Comparison of ENCODE assay signal across 17 cellular contexts in genomic region chr1:38221006-38221649, GRCh38.
DNase-seq lines count a peak whose midpoint lies in the region; ATAC-seq, FAIRE-seq and TF ChIP-seq lines count a peak whose summit lies in the region.
"Had no signal": no experiment of that assay in that cellular context is flagged by ENCODE, and none has a peak within 500 bp of the region (broad histone marks: within the 10 kb centered on the region; RNA-seq: fewer than 3 reads in every experiment).

No MANE protein-coding gene starts in this region.

- DNase-seq in BJ (ENCODE audit: low read depth) (peak; percentile 81), M059J (ENCODE audit: low read depth) (peak; percentile 21), epithelial cell of esophagus (ENCODE audit: low read depth) (peak; percentile 25), osteoblast (ENCODE audit: insufficient read length, low spot score, missing footprints) (no peak), frontal cortex (ENCODE audit: low spot score in 2 of 2) (no peak), NCI-H526 (lab: John Stamatoyannopoulos, UW) (no peak)
- no peak for DNase-seq in effector memory CD8-positive, alpha-beta T cell
- DNase-seq: activated CD8-positive, alpha-beta memory T cell treated with anti-CD3 and anti-CD28 coated beads, Interleukin-2, amount 10 ng/mL, durations not matched to agents 7 days and 5 days; activated naive CD4-positive, alpha-beta T cell treated with Interleukin-2 at 50 U/mL for 16 hours; MM.1S; posterior cingulate gyrus; upper lobe of left lung had no signal

- H4K20me1 ChIP-seq in osteoblast (ENCODE audit: insufficient read depth, low read length): no peaks in the 10 kb centered on the region
- H4K20me1 ChIP-seq: BLaER1 treated with 17β-estradiol and CSF1 and Interleukin-3, amounts not matched to agents 10 nM and 100 nM had no signal

- no peaks in the 10 kb centered on the region for H3K4me1 Mint-ChIP-seq in effector memory CD8-positive, alpha-beta T cell (ENCODE audit: low read depth in 2 of 2)
- H3K4me1 Mint-ChIP-seq: activated CD8-positive, alpha-beta memory T cell treated with anti-CD3 and anti-CD28 coated beads, Interleukin-2, amount 10 ng/mL, durations not matched to agents 7 days and 5 days had no signal

- H3K4me3 ChIP-seq in BJ (ENCODE audit: low read depth, low read length) (no peak overlapping the region), epithelial cell of esophagus (ENCODE audit: low read length) (no peak overlapping the region), osteoblast (ENCODE audit: insufficient read depth, low read length) (no peak overlapping the region)
- H3K4me3 ChIP-seq: BLaER1 treated with 17β-estradiol and CSF1 and Interleukin-3, amounts not matched to agents 10 nM and 100 nM; esophagus muscularis mucosa; upper lobe of left lung had no signal

- H3K9me3 Mint-ChIP-seq in effector memory CD8-positive, alpha-beta T cell: no peaks in the 10 kb centered on the region

- no peak for ATAC-seq in effector memory CD8-positive, alpha-beta T cell (replicated peaks)
- ATAC-seq in HG03354 (IDR thresholded peaks at IDR 0.05; ENCODE audit: poor library complexity, severe bottlenecking, unreplicated experiment): no peak
- ATAC-seq: activated CD8-positive, alpha-beta memory T cell treated with anti-CD3 and anti-CD28 coated beads, Interleukin-2, amount 10 ng/mL, durations not matched to agents 7 days and 5 days; WTC11 had no signal

- POLR2A ChIA-PET in BJ (lab: Charles Lee): interaction anchor here (0.5 kb wide), 1 partner anchor 119 kb away, joined by 3 read pairs; no protein-coding TSS in a partner anchor

- peak overlapping the region; percentile 60 for H3K4me2 ChIP-seq in osteoblast (ENCODE audit: insufficient read depth, low read length)

- H3K79me2 ChIP-seq in osteoblast (ENCODE audit: insufficient read depth, low read length): no peaks in the 10 kb centered on the region

- FAIRE-seq in frontal cortex (lab: Jason Lieb, UNC): no peak
- FAIRE-seq: H1 had no signal

- no peaks in the 10 kb centered on the region; the same call in 1 of the 2 replicates for H3K27me3 ChIP-seq in BJ (ENCODE audit: control insufficient read depth, insufficient read depth, low read length)
- no peaks in the 10 kb centered on the region for H3K27me3 ChIP-seq in osteoblast (ENCODE audit: insufficient read depth, low read length)
- H3K27me3 ChIP-seq: BLaER1 treated with 17β-estradiol and CSF1 and Interleukin-3, amounts not matched to agents 10 nM and 100 nM; upper lobe of left lung had no signal

- CTCF ChIA-PET in BJ (lab: Yijun Ruan, JAX): no interaction called here

- no peak overlapping the region for H3K27ac Mint-ChIP-seq in effector memory CD8-positive, alpha-beta T cell
- H3K27ac Mint-ChIP-seq: activated CD8-positive, alpha-beta memory T cell treated with anti-CD3 and anti-CD28 coated beads, Interleukin-2, amount 10 ng/mL, durations not matched to agents 7 days and 5 days; WTC11 had no signal

- H3K4me3 Mint-ChIP-seq in effector memory CD8-positive, alpha-beta T cell: no peak overlapping the region
- H3K4me3 Mint-ChIP-seq: activated CD8-positive, alpha-beta memory T cell treated with anti-CD3 and anti-CD28 coated beads, Interleukin-2, amount 10 ng/mL, durations not matched to agents 7 days and 5 days had no signal

- no peak overlapping the region for H3K27ac ChIP-seq in osteoblast (ENCODE audit: low read depth, low read length)
- H3K27ac ChIP-seq: BLaER1 treated with 17β-estradiol and CSF1 and Interleukin-3, amounts not matched to agents 10 nM and 100 nM; esophagus muscularis mucosa; upper lobe of left lung had no signal

- TF ChIP-seq CTCF in BJ (IDR thresholded peaks at IDR 0.05; ENCODE audit: insufficient read depth, low read depth, low read length) (no peak), epithelial cell of esophagus (IDR thresholded peaks at IDR 0.05; ENCODE audit: insufficient read depth, low read depth, low read length, missing control alignments) (no peak), osteoblast (IDR thresholded peaks at IDR 0.05; ENCODE audit: extremely low read depth, low read depth, low read length) (no peak)

- H3K36me3 Mint-ChIP-seq in effector memory CD8-positive, alpha-beta T cell (ENCODE audit: insufficient read depth): no peaks in the 10 kb centered on the region
- H3K36me3 Mint-ChIP-seq: activated CD8-positive, alpha-beta memory T cell treated with anti-CD3 and anti-CD28 coated beads, Interleukin-2, amount 10 ng/mL, durations not matched to agents 7 days and 5 days had no signal

- H3K27me3 Mint-ChIP-seq in effector memory CD8-positive, alpha-beta T cell: peaks cover 58 to 66% of the 10 kb centered on the region in 2 donors

- peaks cover 6% of the 10 kb centered on the region for H3K4me1 ChIP-seq in osteoblast (ENCODE audit: insufficient read depth, low read length)

- H3K36me3 ChIP-seq in BJ (ENCODE audit: control insufficient read depth, insufficient read depth, low read length) (no peaks in the 10 kb centered on the region), osteoblast (ENCODE audit: insufficient read depth, low read length) (no peaks in the 10 kb centered on the region)
- H3K36me3 ChIP-seq: BLaER1 treated with 17β-estradiol and CSF1 and Interleukin-3, amounts not matched to agents 10 nM and 100 nM; esophagus muscularis mucosa; upper lobe of left lung had no signal

- no peaks in the 10 kb centered on the region for H3K9me3 ChIP-seq in osteoblast (ENCODE audit: low read depth, low read length)
- H3K9me3 ChIP-seq: esophagus muscularis mucosa, upper lobe of left lung had no signal

- H2AFZ ChIP-seq in osteoblast (ENCODE audit: low read length): no peak overlapping the region

Comparison
In these comparisons a context has a peak if more than half of its experiments do, and no peak if none do; other contexts are left out.
1. DNase-seq: peak in BJ (single experiment), M059J (single experiment) and epithelial cell of esophagus (single experiment); none in osteoblast (single experiment), effector memory CD8-positive, alpha-beta T cell (0 of 3), frontal cortex (0 of 2) and NCI-H526 (0 of 2).